10 cellular contexts compared by ENCODE assay signal in genomic region chr7:18019562-18019961, GRCh38. TPM values are rescaled to one million over a fixed set of nuclear protein-coding genes. Genes with fewer than 3 reads are reported as not detected.
DNase-seq lines count a peak whose midpoint lies in the region; ATAC-seq, FAIRE-seq and TF ChIP-seq lines count a peak whose summit lies in the region.
"Had no signal": no experiment of that assay in that cellular context is flagged by ENCODE, and none has a peak within 500 bp of the region (broad histone marks: within the 10 kb centered on the region; RNA-seq: fewer than 3 reads in every experiment).

No MANE protein-coding gene starts in this region.

- H3K4me2 ChIP-seq in keratinocyte (ENCODE audit: control insufficient read depth, extremely low read depth, insufficient read depth, low read depth, low read length), result peak overlapping the region; percentile 58

- in situ Hi-C loops in brain microvascular endothelial cell (cut with HindIII; ENCODE audit: low pct_ligation_motif_present, low sequenced_read_pairs), result no loop called here

- no peaks in the 10 kb centered on the region for H3K9me1 ChIP-seq in keratinocyte (ENCODE audit: control insufficient read depth, extremely low read depth, insufficient read depth, low read length)

- H3K4me1 ChIP-seq in keratinocyte (ENCODE audit: control insufficient read depth, extremely low read depth, insufficient read depth, low read length), result peaks cover 10% of the 10 kb centered on the region

- no peaks in the 10 kb centered on the region for H3K79me2 ChIP-seq in keratinocyte (ENCODE audit: control insufficient read depth, insufficient read depth, low read length)

- no peak overlapping the region for H3K9ac ChIP-seq in keratinocyte (ENCODE audit: control insufficient read depth, extremely low read depth, insufficient read depth, low read length)

- FAIRE-seq in keratinocyte (lab: Jason Lieb, UNC), result peak; percentile 79

- no peaks in the 10 kb centered on the region for H3K36me3 ChIP-seq in brain microvascular endothelial cell (replicated peaks)
- no peaks in the 10 kb centered on the region for H3K36me3 ChIP-seq in keratinocyte (ENCODE audit: control insufficient read depth in 2 of 2, extremely low read depth in 1 of 2, insufficient read depth in 2 of 2, low read length in 2 of 2)

- peak overlapping the region; percentile 94 for H2AFZ ChIP-seq in keratinocyte (ENCODE audit: control insufficient read depth, low read length)

- ATAC-seq in HG02623 (IDR thresholded peaks at IDR 0.05; ENCODE audit: unreplicated experiment), result no peak

- H3K4me3 ChIP-seq in brain microvascular endothelial cell (ENCODE audit: low read depth, low read length) (no peak overlapping the region), keratinocyte (ENCODE audit: control insufficient read depth in 2 of 3, extremely low read depth in 1 of 3, insufficient read depth in 2 of 3, low read depth in 1 of 3, low read length in 3 of 3) (no peak overlapping the region)

- H3K9me3 ChIP-seq in keratinocyte (ENCODE audit: control insufficient read depth, low read depth, low read length), result no peaks in the 10 kb centered on the region

- no peaks in the 10 kb centered on the region for H4K20me1 ChIP-seq in keratinocyte (ENCODE audit: control insufficient read depth, extremely low read depth, insufficient read depth, low read length)

- H3K27me3 ChIP-seq in brain microvascular endothelial cell (replicated peaks) (no peaks in the 10 kb centered on the region), keratinocyte (ENCODE audit: control insufficient read depth, extremely low read depth, insufficient read depth, low read length) (no peaks in the 10 kb centered on the region)

- DNase-seq in A172 (ENCODE audit: low spot score), result peak; percentile 94
- peak; percentile 58 for DNase-seq in HPDE6-E6E7 (ENCODE audit: extremely low spot score)
- peak; percentile 35 for DNase-seq in brain microvascular endothelial cell
- peak; percentile 11 for DNase-seq in keratinocyte (ENCODE audit: low read depth, low spot score)
- no peak for DNase-seq in caudate nucleus (lab: John Stamatoyannopoulos, UW)
- no peak for DNase-seq in stimulated activated CD4-positive, alpha-beta T cell treated with anti-CD3 and anti-CD28 coated beads, Interleukin-2, amount 100 ng/mL, for 48 hours
- DNase-seq in NCI-H748 treated with DMSO at 0.1 percent for 48 hours (lab: John Stamatoyannopoulos, UW), result no peak
- DNase-seq: NCI-H774, posterior cingulate gyrus had no signal

- no peak for TF ChIP-seq CTCF in brain microvascular endothelial cell (IDR thresholded peaks at IDR 0.05; ENCODE audit: low read depth, low read length, missing control alignments)
- TF ChIP-seq CTCF in keratinocyte (optimal IDR thresholded peaks at IDR 0.05 in 1 of 3, IDR thresholded peaks at IDR 0.05 in 1 of 3, conservative IDR thresholded peaks at IDR 0.05 in 1 of 3; ENCODE audit: extremely low read depth in 1 of 3, insufficient read depth in 2 of 3, low read length in 3 of 3), result no peak

- H3K27ac ChIP-seq in brain microvascular endothelial cell, result peak overlapping the region; percentile 44
- peak overlapping the region; percentile 25 for H3K27ac ChIP-seq in keratinocyte (ENCODE audit: control insufficient read depth, insufficient read depth, low read length)
- H3K27ac ChIP-seq in caudate nucleus (ENCODE audit: low read depth, low read length), result no peak overlapping the region

- dilution Hi-C loops in keratinocyte (cut with MboI; ENCODE audit: extremely low pct_ligation_motif_present, low sequenced_read_pairs), result no loop called here

RNA-seq across cellular contexts. Expression of gene PRPS1L1, which starts 8.1 kb away (rescaled TPM):
- total RNA-seq in A172 (2014; rRNA removed; shearing (Covaris generic)), result not detected in 2 replicates
- polyA plus RNA-seq in keratinocyte, result not detected in 3 replicates
- polyA plus RNA-seq in keratinocyte (2011; ENCODE audit: low read depth), result not detected
- polyA plus RNA-seq in keratinocyte (2011; cell fraction: cytosol; rRNA removed), result not detected in 2 replicates
- not detected in 2 replicates for polyA plus RNA-seq in keratinocyte (2011; cell fraction: nucleus; rRNA removed)
- not detected in 2 replicates for polyA plus RNA-seq in keratinocyte (2012; ENCODE audit: low replicate concordance)
- not detected in 3 replicates for polyA minus RNA-seq in keratinocyte
- polyA minus RNA-seq in keratinocyte (2011; cell fraction: cytosol; rRNA and poly(A)+ RNA removed), result not detected
- polyA minus RNA-seq in keratinocyte (2011; cell fraction: nucleus; rRNA and poly(A)+ RNA removed), result not detected in 2 replicates

Comparison
In these comparisons a context has a peak if more than half of its experiments do, and no peak if none do; other contexts are left out.
1. DNase-seq: peak in A172 (single experiment), HPDE6-E6E7 (single experiment), brain microvascular endothelial cell (single experiment) and keratinocyte (single experiment); none in caudate nucleus (0 of 61), stimulated activated CD4-positive, alpha-beta T cell treated with anti-CD3 and anti-CD28 coated beads, Interleukin-2, amount 100 ng/mL, for 48 hours (0 of 2) and NCI-H748 treated with DMSO at 0.1 percent for 48 hours (single experiment).